Comparison of ENCODE assay signal across 28 cellular contexts in genomic region chr17:34654871-34655270, GRCh38.
"Had no signal": no experiment of that assay in that cellular context is flagged by ENCODE, and none has a peak within 500 bp of the region (broad histone marks: within the 10 kb centered on the region; RNA-seq: fewer than 3 reads in every experiment).

No MANE protein-coding gene starts in this region.

- H3K27ac ChIP-seq: brain microvascular endothelial cell, dorsolateral prefrontal cortex, gastrocnemius medialis, WERI-Rb-1 had no signal

- H3K27me3 ChIP-seq: brain microvascular endothelial cell had no signal

- ATAC-seq: activated CD4-positive, CD25-positive, alpha-beta regulatory T cell treated with anti-CD3 and anti-CD28 coated beads, Interleukin-2, amount 50 U/mL, for 24 hours; activated CD8-positive, alpha-beta T cell treated with anti-CD3 and anti-CD28 coated beads for 36 hours; activated T-cell treated with anti-CD3 and anti-CD28 coated beads, Interleukin-2, amount 50 U/mL, for 4 hours; activated T-helper 17 cell treated with anti-CD3 and anti-CD28 coated beads, Interleukin-2, amount 50 U/mL, for 72 hours; esophagus mucosa; gastrocnemius medialis; T-helper 17 cell had no signal

- DNase-seq: activated B cell treated with CpG ODN at 0.5 μM for 24 hours; activated CD4-positive, alpha-beta T cell treated with anti-CD3 and anti-CD28 coated beads for 48 hours; activated CD4-positive, alpha-beta T cell treated with anti-CD3 and anti-CD28 coated beads, Interleukin-2, amount 50 U/mL, for 1 hour; activated CD4-positive, alpha-beta T cell treated with anti-CD3 and anti-CD28 coated beads, Interleukin-2, amount 50 U/mL, for 48 hours; activated CD8-positive, alpha-beta memory T cell treated with anti-CD3 and anti-CD28 coated beads for 24 hours; activated CD8-positive, alpha-beta T cell treated with anti-CD3 and anti-CD28 coated beads for 36 hours; activated effector memory CD4-positive, alpha-beta T cell treated with Interleukin-2 at 50 U/mL for 16 hours; activated gamma-delta T cell treated with Interleukin-2 at 50 U/mL for 16 hours; activated naive CD4-positive, alpha-beta T cell treated with anti-CD3 and anti-CD28 coated beads, Interleukin-2, amount 50 U/mL, for 16 hours; activated naive CD4-positive, alpha-beta T cell treated with Interleukin-2 at 50 U/mL for 16 hours; activated T-cell treated with anti-CD3 and anti-CD28 coated beads, Interleukin-2, amount 50 U/mL, for 4 hours; amniotic stem cell; anterior cingulate cortex; brain microvascular endothelial cell; caudate nucleus; dorsolateral prefrontal cortex; effector memory CD4-positive, alpha-beta T cell; endodermal cell; foreskin fibroblast; gastrocnemius medialis; glutamatergic neuron; T-helper 1 cell; T-helper 17 cell; T1000; WERI-Rb-1 had no signal

- H3K9me3 ChIP-seq: gastrocnemius medialis had no signal

- H3K4me1 ChIP-seq: gastrocnemius medialis had no signal

- H3K4me3 ChIP-seq: dorsolateral prefrontal cortex, gastrocnemius medialis had no signal

- H3K36me3 ChIP-seq: brain microvascular endothelial cell, gastrocnemius medialis, WERI-Rb-1 had no signal
